In genomic region chr5:154157483-154158378, GRCh38 we compare ENCODE assay signal across 11 cellular contexts. TPM values are rescaled to one million over a fixed set of nuclear protein-coding genes. Genes with fewer than 3 reads are reported as not detected.
DNase-seq lines count a peak whose midpoint lies in the region; ATAC-seq, FAIRE-seq and TF ChIP-seq lines count a peak whose summit lies in the region.
"Had no signal": no experiment of that assay in that cellular context is flagged by ENCODE, and none has a peak within 500 bp of the region (broad histone marks: within the 10 kb centered on the region; RNA-seq: fewer than 3 reads in every experiment).

No MANE protein-coding gene starts in this region.

- no peaks in the 10 kb centered on the region for H4K20me1 ChIP-seq in HCT116 (ENCODE audit: insufficient read depth)

- TF ChIP-seq CTCF in CD14-positive monocyte (IDR thresholded peaks at IDR 0.05) (peak; percentile 39), HCT116 (IDR thresholded peaks at IDR 0.05 in 2 of 3, conservative IDR thresholded peaks at IDR 0.05 in 1 of 3; ENCODE audit: borderline replicate concordance in 1 of 3, insufficient read depth in 1 of 3, low read depth in 2 of 3, low read length in 2 of 3) (peak in 2 of 3 experiments; percentile 73 to 93; a peak in 4 of 6 replicates), astrocyte of the spinal cord (IDR thresholded peaks at IDR 0.05; ENCODE audit: low read depth, low read length) (peak; percentile 43), omental fat pad (IDR thresholded peaks at IDR 0.05) (no peak)

- TF ChIP-seq POLR2A in HCT116 (IDR thresholded peaks at IDR 0.05; ENCODE audit: borderline replicate concordance, extremely low read depth, insufficient read depth, insufficient read length), result no peak

- H3K79me2 ChIP-seq in HCT116 (ENCODE audit: insufficient read depth, low read length), result no peaks in the 10 kb centered on the region

- CTCF ChIA-PET in HCT116 (lab: Charles Lee), result interaction anchor here (0.6 to 2.3 kb wide), 6 partner anchors 10 to 85 kb away, joined by 3 to 7 read pairs (median 4); partner anchors contain the start of gene GALNT10

- DNase-seq in CD14-positive monocyte (ENCODE audit: low spot score) (no peak), HCT116 (ENCODE audit: low read depth, low spot score) (no peak), astrocyte of the spinal cord (ENCODE audit: low read depth, low spot score) (no peak), iPS-NIHi11 (ENCODE audit: low spot score) (peak; percentile 54), GM19239 (ENCODE audit: insufficient read length, low spot score) (no peak), foreskin melanocyte (no peak), omental fat pad (ENCODE audit: low spot score) (no peak)
- DNase-seq: anterior cingulate cortex; sigmoid colon; stimulated activated naive B cell treated with anti-CD40 and anti-IgM and Interleukin-4, amounts not matched to agents 10 μg/mL and 1 μg/mL and 100 μg/mL, for 72 hours had no signal

- RAD21 ChIA-PET in HCT116 (lab: Charles Lee; ENCODE audit: low non-redundant PET in 1 of 2, low total read pairs in 2 of 2, uncharacterized antibody in 2 of 2, unreplicated experiment in 2 of 2), result no interaction called here

- H3K27ac Mint-ChIP-seq in CD14-positive monocyte, result no peak overlapping the region
- H3K27ac Mint-ChIP-seq: stimulated activated naive B cell treated with anti-CD40 and anti-IgM and Interleukin-4, amounts not matched to agents 10 μg/mL and 1 μg/mL and 100 μg/mL, for 72 hours had no signal

- no peak overlapping the region for H3K4me2 ChIP-seq in HCT116 (ENCODE audit: low read length)

- no peak overlapping the region for H3K4me3 Mint-ChIP-seq in CD14-positive monocyte
- H3K4me3 Mint-ChIP-seq: stimulated activated naive B cell treated with anti-CD40 and anti-IgM and Interleukin-4, amounts not matched to agents 10 μg/mL and 1 μg/mL and 100 μg/mL, for 72 hours had no signal

- no peak for TF ChIP-seq RAD21 in HCT116 (IDR thresholded peaks at IDR 0.05; ENCODE audit: low read depth)

- intact Hi-C loops in CD14-positive monocyte (cut with micrococcal nuclease) (no loop called here), HCT116 (cut with micrococcal nuclease) (no loop called here)

- no peak for FAIRE-seq in GM19239 (lab: Jason Lieb, UNC)

- no TSS peak for BruUV-seq in HCT116 (replicated peaks; lab: Mats Ljungman, UMichigan)

- H3K27me3 Mint-ChIP-seq in CD14-positive monocyte (ENCODE audit: low read depth in 3 of 3), result peaks cover 9 to 37% (median 30%) of the 10 kb centered on the region in 3 donors

- H3K27me3 ChIP-seq in HCT116 (ENCODE audit: insufficient read depth, low read length), result peaks cover 28% of the 10 kb centered on the region
- H3K27me3 ChIP-seq: sigmoid colon had no signal

- no peaks in the 10 kb centered on the region for H3K9me3 ChIP-seq in HCT116 (ENCODE audit: control insufficient read depth in 1 of 2, insufficient read depth in 1 of 2, low read depth in 1 of 2, low read length in 2 of 2)
- H3K9me3 ChIP-seq: sigmoid colon had no signal

- no peaks in the 10 kb centered on the region for H3K4me1 ChIP-seq in HCT116 (ENCODE audit: control insufficient read depth in 1 of 2, insufficient read depth in 2 of 2, low read length in 2 of 2)

- no peak overlapping the region for H3K27ac ChIP-seq in HCT116 (ENCODE audit: low read depth, low read length)
- H3K27ac ChIP-seq: sigmoid colon had no signal

- no peak overlapping the region for H3K4me3 ChIP-seq in HCT116 (replicated peaks in 1 of 2; ENCODE audit: low read depth in 1 of 2, low read length in 2 of 2)
- H3K4me3 ChIP-seq in astrocyte of the spinal cord (ENCODE audit: low read depth, low read length), result no peak overlapping the region
- H3K4me3 ChIP-seq: sigmoid colon had no signal

- H3K9me3 Mint-ChIP-seq in CD14-positive monocyte, result peaks cover 0 to 2% (median 0%) of the 10 kb centered on the region in 7 donors
- H3K9me3 Mint-ChIP-seq: stimulated activated naive B cell treated with anti-CD40 and anti-IgM and Interleukin-4, amounts not matched to agents 10 μg/mL and 1 μg/mL and 100 μg/mL, for 72 hours had no signal

- POLR2A ChIA-PET in HCT116 (lab: Charles Lee), result no interaction called here

- H2AFZ ChIP-seq in HCT116 (ENCODE audit: low read depth, low read length, poor library complexity, severe bottlenecking), result no peak overlapping the region

- no peaks in the 10 kb centered on the region for H3K9me2 ChIP-seq in HCT116 (ENCODE audit: insufficient read depth)

- H3K36me3 Mint-ChIP-seq in CD14-positive monocyte, result no peaks in the 10 kb centered on the region
- H3K36me3 Mint-ChIP-seq: stimulated activated naive B cell treated with anti-CD40 and anti-IgM and Interleukin-4, amounts not matched to agents 10 μg/mL and 1 μg/mL and 100 μg/mL, for 72 hours had no signal

- no peaks in the 10 kb centered on the region for H3K4me1 Mint-ChIP-seq in CD14-positive monocyte
- H3K4me1 Mint-ChIP-seq: stimulated activated naive B cell treated with anti-CD40 and anti-IgM and Interleukin-4, amounts not matched to agents 10 μg/mL and 1 μg/mL and 100 μg/mL, for 72 hours had no signal

- no peaks in the 10 kb centered on the region for H3K36me3 ChIP-seq in HCT116 (ENCODE audit: control insufficient read depth in 1 of 2, insufficient read depth in 2 of 2, low read length in 2 of 2)
- H3K36me3 ChIP-seq: sigmoid colon had no signal

- ATAC-seq in HCT116 (peak; percentile 68), GM19397 (IDR thresholded peaks at IDR 0.05; ENCODE audit: unreplicated experiment) (no peak), omental fat pad (ENCODE audit: low FRiP score) (no peak)
- ATAC-seq: stimulated activated naive B cell treated with anti-CD40 and anti-IgM and Interleukin-4, amounts not matched to agents 10 μg/mL and 1 μg/mL and 100 μg/mL, for 72 hours had no signal

- H3K9ac ChIP-seq in HCT116 (ENCODE audit: low read length), result no peak overlapping the region

- in situ Hi-C loops in astrocyte of the spinal cord (cut with HindIII; ENCODE audit: low sequenced_read_pairs), result no loop called here

TF ChIP-seq in HCT116, 20 proteins besides CTCF, POLR2A, EP300 and RAD21:
- TF ChIP-seq POLR2AphosphoS5 (IDR thresholded peaks at IDR 0.05; ENCODE audit: low read depth, low read length), result no peak
- no peak for TF ChIP-seq CEBPB (IDR thresholded peaks at IDR 0.05; ENCODE audit: low read depth)
- TF ChIP-seq SIN3A (IDR thresholded peaks at IDR 0.05; ENCODE audit: low read depth), result no peak
- no peak for TF ChIP-seq ATF3 (IDR thresholded peaks at IDR 0.05)
- TF ChIP-seq ZBTB33 (IDR thresholded peaks at IDR 0.05; ENCODE audit: extremely low read depth, insufficient replicate concordance, low read length), result no peak

RNA-seq across cellular contexts. Expression of gene GALNT10, which starts 32.8 kb away (rescaled TPM):
- 1 to 10 TPM; 6.2 to 7.3 TPM for polyA plus RNA-seq in CD14-positive monocyte
- total RNA-seq in HCT116 (2021; ENCODE audit: unreplicated experiment), result 27.8 TPM
- 15.6 and 17.1 TPM in 2 replicates for polyA plus RNA-seq in HCT116 (2012)
- 10 to 100 TPM; 21.3 to 49.7 (median 27.2) TPM for total RNA-seq in omental fat pad

Comparison
In these comparisons a context has a peak if more than half of its experiments do, and no peak if none do; other contexts are left out.
1. CTCF ChIP-seq: peak in CD14-positive monocyte (single experiment), HCT116 (2 of 3) and astrocyte of the spinal cord (single experiment); none in omental fat pad (0 of 3).